Comparison of ENCODE assay signal across 1 cellular context in the genomic region with DNA sequence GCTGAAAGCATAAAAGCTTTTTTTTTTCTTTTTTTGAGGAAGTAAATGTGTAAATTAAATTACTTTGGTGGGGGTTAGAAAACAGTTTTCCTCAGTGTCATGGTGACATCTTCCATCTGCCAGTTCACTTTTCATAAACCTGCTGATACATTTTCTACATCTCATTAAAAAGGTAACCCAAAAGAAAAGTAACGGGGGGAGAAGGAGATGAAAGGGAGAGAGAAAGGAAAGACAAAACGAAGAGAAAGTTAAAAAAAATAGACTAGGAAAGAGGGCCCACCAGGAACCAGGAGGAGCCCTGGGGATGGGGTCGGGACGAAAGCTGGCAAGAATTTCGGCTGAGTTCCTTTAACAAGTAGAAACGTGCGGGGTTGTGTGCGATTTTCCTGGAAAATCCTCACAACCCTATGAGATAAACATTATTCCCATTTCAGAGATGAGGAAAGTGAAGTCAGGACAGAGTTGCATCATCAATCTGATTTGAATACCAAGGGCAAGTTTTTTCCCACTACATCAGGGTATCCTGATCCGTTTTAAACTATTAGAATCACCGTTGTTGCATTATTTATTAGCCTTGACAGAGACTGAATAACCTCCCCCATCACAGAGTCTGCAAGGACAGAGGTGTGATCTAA.
TF ChIP-seq lines count a peak whose summit lies in the region.

No MANE protein-coding gene starts in this region.

TF ChIP-seq in HCT116, 20 proteins besides CTCF, POLR2A, EP300 and RAD21 (continued from another document):
- TF ChIP-seq, protein P1, sequence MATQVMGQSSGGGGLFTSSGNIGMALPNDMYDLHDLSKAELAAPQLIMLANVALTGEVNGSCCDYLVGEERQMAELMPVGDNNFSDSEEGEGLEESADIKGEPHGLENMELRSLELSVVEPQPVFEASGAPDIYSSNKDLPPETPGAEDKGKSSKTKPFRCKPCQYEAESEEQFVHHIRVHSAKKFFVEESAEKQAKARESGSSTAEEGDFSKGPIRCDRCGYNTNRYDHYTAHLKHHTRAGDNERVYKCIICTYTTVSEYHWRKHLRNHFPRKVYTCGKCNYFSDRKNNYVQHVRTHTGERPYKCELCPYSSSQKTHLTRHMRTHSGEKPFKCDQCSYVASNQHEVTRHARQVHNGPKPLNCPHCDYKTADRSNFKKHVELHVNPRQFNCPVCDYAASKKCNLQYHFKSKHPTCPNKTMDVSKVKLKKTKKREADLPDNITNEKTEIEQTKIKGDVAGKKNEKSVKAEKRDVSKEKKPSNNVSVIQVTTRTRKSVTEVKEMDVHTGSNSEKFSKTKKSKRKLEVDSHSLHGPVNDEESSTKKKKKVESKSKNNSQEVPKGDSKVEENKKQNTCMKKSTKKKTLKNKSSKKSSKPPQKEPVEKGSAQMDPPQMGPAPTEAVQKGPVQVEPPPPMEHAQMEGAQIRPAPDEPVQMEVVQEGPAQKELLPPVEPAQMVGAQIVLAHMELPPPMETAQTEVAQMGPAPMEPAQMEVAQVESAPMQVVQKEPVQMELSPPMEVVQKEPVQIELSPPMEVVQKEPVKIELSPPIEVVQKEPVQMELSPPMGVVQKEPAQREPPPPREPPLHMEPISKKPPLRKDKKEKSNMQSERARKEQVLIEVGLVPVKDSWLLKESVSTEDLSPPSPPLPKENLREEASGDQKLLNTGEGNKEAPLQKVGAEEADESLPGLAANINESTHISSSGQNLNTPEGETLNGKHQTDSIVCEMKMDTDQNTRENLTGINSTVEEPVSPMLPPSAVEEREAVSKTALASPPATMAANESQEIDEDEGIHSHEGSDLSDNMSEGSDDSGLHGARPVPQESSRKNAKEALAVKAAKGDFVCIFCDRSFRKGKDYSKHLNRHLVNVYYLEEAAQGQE (IDR thresholded peaks at IDR 0.05; ENCODE audit: low read depth), result no peak
TF ChIP-seq in HCT116: peak in this region for 2.
